ENCODE assay signal across 8 cellular contexts in the genomic region with DNA sequence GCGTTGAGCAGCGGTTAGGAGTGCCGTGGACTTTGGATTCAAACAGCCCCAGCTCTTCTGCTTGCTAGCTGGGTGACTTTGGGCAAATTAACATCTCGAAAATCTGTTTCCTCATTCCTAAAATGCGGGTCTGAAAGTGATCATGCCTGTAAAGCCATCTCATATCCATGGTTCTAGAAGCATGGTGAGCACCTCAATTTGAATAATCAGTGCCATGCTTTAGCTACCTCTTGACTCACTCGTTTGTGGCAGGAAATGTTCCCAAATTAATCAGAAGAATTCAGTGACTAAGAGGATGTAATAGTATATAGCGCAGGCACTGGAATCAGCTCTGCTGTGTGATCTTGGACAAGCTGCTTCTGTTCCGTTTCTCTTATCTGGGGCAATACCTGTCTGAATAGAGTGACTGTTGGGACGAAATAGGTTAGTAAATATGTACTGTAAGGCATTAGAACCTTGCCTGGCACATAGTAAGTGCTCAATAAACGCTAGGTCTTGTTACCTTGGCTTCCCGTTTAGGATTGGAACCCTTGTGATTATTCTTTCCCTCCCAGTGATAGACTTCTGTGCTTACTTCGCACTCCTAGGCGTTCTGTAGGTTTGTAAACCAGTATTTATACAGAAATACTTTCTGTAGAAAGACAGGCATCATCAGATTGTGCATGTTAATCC. TPM values are rescaled to one million over a fixed set of nuclear protein-coding genes. Genes with fewer than 3 reads are reported as not detected.
DNase-seq lines count a peak whose midpoint lies in the region; ATAC-seq and TF ChIP-seq lines count a peak whose summit lies in the region.

No MANE protein-coding gene starts in this region.

- H3K27ac ChIP-seq in DND-41 (ENCODE audit: low read length): peak overlapping the region; percentile 55; the same call in 1 of the 2 replicates
- peak overlapping the region; percentile 87 to 89 for H3K27ac ChIP-seq in breast epithelium
- H3K27ac ChIP-seq in tibial nerve: peak overlapping the region in 2 of 4 donors; percentile 75 to 77

- H3K9ac ChIP-seq in DND-41 (ENCODE audit: low read depth, low read length): peak overlapping the region; percentile 73

- H3K27me3 ChIP-seq in DND-41 (ENCODE audit: insufficient read depth, low read length, poor library complexity): no peaks in the 10 kb centered on the region
- H3K27me3 ChIP-seq in breast epithelium: no peaks in the 10 kb centered on the region
- H3K27me3 ChIP-seq in tibial nerve: peaks cover 0 to 9% of the 10 kb centered on the region in 2 donors

- TF ChIP-seq CTCF in DND-41 (IDR thresholded peaks at IDR 0.05; ENCODE audit: borderline replicate concordance, extremely low read depth, low read length, poor library complexity, severe bottlenecking) (no peak), breast epithelium (IDR thresholded peaks at IDR 0.05) (no peak), lower leg skin (IDR thresholded peaks at IDR 0.05) (no peak), tibial nerve (IDR thresholded peaks at IDR 0.05) (no peak)

- H3K4me2 ChIP-seq in DND-41 (ENCODE audit: insufficient read depth, low read length): peak overlapping the region; percentile 84

- TF ChIP-seq POLR2A in breast epithelium (IDR thresholded peaks at IDR 0.05) (no peak), lower leg skin (IDR thresholded peaks at IDR 0.05) (no peak), tibial nerve (IDR thresholded peaks at IDR 0.05) (no peak)

- no peak for TF ChIP-seq EP300 in tibial nerve (IDR thresholded peaks at IDR 0.05)

- intact Hi-C loops in breast epithelium (cut with DNase I; ENCODE audit: low total_unique reads) (loop anchor here (5.0 kb wide), 1 partner anchor 71 kb away; no protein-coding TSS in a partner anchor), lower leg skin (cut with DNase I; ENCODE audit: low total_unique reads) (no loop called here)

- H3K9me3 ChIP-seq in DND-41 (ENCODE audit: insufficient read depth, low read length, severe bottlenecking): no peaks in the 10 kb centered on the region
- no peaks in the 10 kb centered on the region for H3K9me3 ChIP-seq in breast epithelium
- no peaks in the 10 kb centered on the region for H3K9me3 ChIP-seq in tibial nerve

- DNase-seq in DND-41: no peak
- DNase-seq in LoVo (ENCODE audit: low spot score): peak; percentile 87
- DNase-seq in breast epithelium (ENCODE audit: low spot score in 2 of 2): no peak
- DNase-seq in lower leg skin (ENCODE audit: low spot score in 2 of 2): no peak
- DNase-seq in tibial nerve (ENCODE audit: low spot score in 2 of 2): no peak
- no peak for DNase-seq in stimulated activated CD4-positive, alpha-beta T cell treated with anti-CD3 and anti-CD28 coated beads, Interleukin-4, amount 100 ng/mL, for 4 hours
- no peak for DNase-seq in NCI-H1694 treated with DMSO at 0.1 percent for 48 hours (lab: John Stamatoyannopoulos, UW)

- peak; percentile 1; the same call in 1 of the 3 replicates for ATAC-seq in DND-41 (ENCODE audit: insufficient read depth, low read depth)
- no peak for ATAC-seq in GM21825 (IDR thresholded peaks at IDR 0.05; ENCODE audit: unreplicated experiment)

- 33 to 36% methylated on average over 13 of the region's 13 CpGs for WGBS in lower leg skin, 2 donors
- WGBS in tibial nerve, 2 donors: 49 to 50% methylated on average over 13 of the region's 13 CpGs

- no peaks in the 10 kb centered on the region for H4K20me1 ChIP-seq in DND-41 (ENCODE audit: insufficient read depth, low read length)

- H3K4me3 ChIP-seq in DND-41 (ENCODE audit: low read depth in 1 of 2, low read length in 2 of 2) (peak overlapping the region; percentile 61 to 68; a peak in 3 of 4 replicates), breast epithelium (peak overlapping the region; percentile 66 to 90 (median 79)), lower leg skin (ENCODE audit: low read depth, poor library complexity, severe bottlenecking) (peak overlapping the region; percentile 80), tibial nerve (peak overlapping the region; percentile 65 to 91 (median 80))

- peak overlapping the region; percentile 82 for H2AFZ ChIP-seq in DND-41 (ENCODE audit: low read depth, low read length)

- H3K4me1 ChIP-seq in DND-41 (ENCODE audit: insufficient read depth, low read length) (peaks cover 29% of the 10 kb centered on the region), breast epithelium (no peaks in the 10 kb centered on the region), tibial nerve (peaks cover 0 to 13% (median 0%) of the 10 kb centered on the region in 4 donors)

- no peaks in the 10 kb centered on the region for H3K79me2 ChIP-seq in DND-41 (ENCODE audit: insufficient read depth, low read length)

- no peaks in the 10 kb centered on the region for H3K36me3 ChIP-seq in DND-41 (ENCODE audit: insufficient read depth, low read length)
- no peaks in the 10 kb centered on the region for H3K36me3 ChIP-seq in breast epithelium
- no peaks in the 10 kb centered on the region for H3K36me3 ChIP-seq in tibial nerve

RNA-seq across cellular contexts. Expression of a gene that starts 0.8 kb away (rescaled TPM):
- total RNA-seq in breast epithelium (10 to 100 TPM in 2 of 3 donors, 1 to 10 TPM in 1; 5.8 to 16.1 (median 15.5) TPM), lower leg skin (10 to 100 TPM; 30.0 to 57.2 (median 44.9) TPM), tibial nerve (10 to 100 TPM in 1 of 4 donors, 1 to 10 TPM in 3; 2.0 to 10.2 (median 4.4) TPM)

RNA-seq across cellular contexts. Expression of a gene that starts 32.4 kb away (rescaled TPM):
- total RNA-seq in breast epithelium (100 to 1,000 TPM; 318 to 408 (median 330) TPM), lower leg skin (100 to 1,000 TPM; 172 to 424 (median 256) TPM), tibial nerve (100 to 1,000 TPM; 197 to 255 (median 238) TPM)

RNA-seq across cellular contexts. Expression of a gene that starts 53.0 kb away (rescaled TPM):
- total RNA-seq in breast epithelium (1 to 10 TPM; 2.3 to 7.6 (median 6.2) TPM), lower leg skin (1 to 10 TPM in 1 of 4 donors, under 1 TPM in 3; 0.38 to 2.4 (median 0.94) TPM), tibial nerve (10 to 100 TPM in 1 of 4 donors, 1 to 10 TPM in 3; 2.8 to 11.1 (median 4.3) TPM)

RNA-seq across cellular contexts. Expression of a gene that starts 53.1 kb away (rescaled TPM):
- total RNA-seq in breast epithelium (10 to 100 TPM; 10.5 to 23.3 (median 15.2) TPM), lower leg skin (10 to 100 TPM in 2 of 4 donors, 1 to 10 TPM in 2; 5.5 to 20.2 (median 10.6) TPM), tibial nerve (10 to 100 TPM; 14.4 to 27.5 (median 21.9) TPM)
